Comparison of ENCODE assay signal across 1 cellular context in the genomic region with DNA sequence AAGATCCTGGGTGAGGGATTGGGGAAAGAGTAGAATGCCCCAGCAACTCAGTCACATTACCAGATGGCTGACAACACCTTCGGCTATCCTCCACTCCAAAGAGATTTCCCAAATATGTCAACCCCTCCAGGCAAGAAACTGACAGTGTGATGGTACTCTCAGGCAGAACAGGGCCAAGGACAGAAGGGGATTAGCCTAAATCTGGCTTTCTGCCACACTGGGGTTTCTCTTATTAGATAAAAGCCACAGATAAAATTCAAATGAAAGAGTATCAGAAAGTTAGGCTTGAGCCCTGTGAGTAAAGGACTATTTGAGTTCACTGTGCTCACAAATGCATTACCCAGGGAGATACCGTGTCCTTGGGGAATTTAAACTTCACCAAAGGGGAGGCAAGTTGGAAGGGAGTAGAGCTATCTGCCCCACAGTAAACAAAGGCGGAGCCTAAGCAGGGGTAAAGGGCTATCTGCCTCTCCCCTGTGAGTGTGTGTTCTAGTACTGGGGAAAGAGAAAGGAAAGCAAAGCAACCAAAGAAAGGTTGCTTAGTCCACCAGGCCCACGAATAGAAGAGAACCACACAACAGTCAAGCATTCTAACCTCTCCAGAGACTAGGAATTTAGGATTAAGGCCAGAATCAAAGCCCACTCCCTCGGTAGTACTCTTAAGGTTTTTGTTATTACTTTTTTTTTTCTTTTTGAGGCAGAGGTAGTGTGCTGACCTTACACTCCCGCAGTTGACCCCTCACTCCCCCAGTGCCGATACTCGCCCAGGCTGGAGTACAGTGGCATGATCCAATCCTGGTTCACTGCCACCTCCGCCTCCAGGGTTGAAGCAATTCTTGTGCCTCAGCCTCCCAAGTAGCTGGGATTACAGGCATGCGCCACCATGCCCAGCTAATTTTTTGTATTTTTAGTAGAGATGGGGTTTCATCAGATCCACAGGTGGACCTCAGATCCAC.
TF ChIP-seq lines count a peak whose summit lies in the region.

No MANE protein-coding gene starts in this region.

TF ChIP-seq in HEK293, 187 proteins besides CTCF, POLR2A, EP300 and RAD21 (continued from another document and continues in another):
- TF ChIP-seq, protein P1, sequence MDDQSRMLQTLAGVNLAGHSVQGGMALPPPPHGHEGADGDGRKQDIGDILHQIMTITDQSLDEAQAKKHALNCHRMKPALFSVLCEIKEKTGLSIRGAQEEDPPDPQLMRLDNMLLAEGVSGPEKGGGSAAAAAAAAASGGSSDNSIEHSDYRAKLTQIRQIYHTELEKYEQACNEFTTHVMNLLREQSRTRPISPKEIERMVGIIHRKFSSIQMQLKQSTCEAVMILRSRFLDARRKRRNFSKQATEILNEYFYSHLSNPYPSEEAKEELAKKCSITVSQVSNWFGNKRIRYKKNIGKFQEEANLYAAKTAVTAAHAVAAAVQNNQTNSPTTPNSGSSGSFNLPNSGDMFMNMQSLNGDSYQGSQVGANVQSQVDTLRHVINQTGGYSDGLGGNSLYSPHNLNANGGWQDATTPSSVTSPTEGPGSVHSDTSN (CRISPR knock-in tag; IDR thresholded peaks at IDR 0.05) = no peak
- no peak for TF ChIP-seq KLF8 (tag by site-specific recombination; IDR thresholded peaks at IDR 0.05)
- no peak for TF ChIP-seq ZNF140 (tag by site-specific recombination; IDR thresholded peaks at IDR 0.05)
- TF ChIP-seq MZF1 (tag by site-specific recombination; IDR thresholded peaks at IDR 0.05; ENCODE audit: borderline replicate concordance) = peak; percentile 86; the same call in 1 of the 2 replicates
- no peak for TF ChIP-seq KLF16 (tag by site-specific recombination; IDR thresholded peaks at IDR 0.05)
- TF ChIP-seq ZNF585B (tag by site-specific recombination; IDR thresholded peaks at IDR 0.05) = no peak
- TF ChIP-seq ZSCAN23 (tag by site-specific recombination; IDR thresholded peaks at IDR 0.05) = no peak
- no peak for TF ChIP-seq BCL11A (tag by site-specific recombination; IDR thresholded peaks at IDR 0.05; ENCODE audit: low read depth)
- TF ChIP-seq, protein P2, sequence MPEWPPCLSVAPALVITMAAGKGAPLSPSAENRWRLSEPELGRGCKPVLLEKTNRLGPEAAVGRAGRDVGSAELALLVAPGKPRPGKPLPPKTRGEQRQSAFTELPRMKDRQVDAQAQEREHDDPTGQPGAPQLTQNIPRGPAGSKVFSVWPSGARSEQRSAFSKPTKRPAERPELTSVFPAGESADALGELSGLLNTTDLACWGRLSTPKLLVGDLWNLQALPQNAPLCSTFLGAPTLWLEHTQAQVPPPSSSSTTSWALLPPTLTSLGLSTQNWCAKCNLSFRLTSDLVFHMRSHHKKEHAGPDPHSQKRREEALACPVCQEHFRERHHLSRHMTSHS (tag by site-specific recombination; IDR thresholded peaks at IDR 0.05) = no peak
- TF ChIP-seq, protein P3, sequence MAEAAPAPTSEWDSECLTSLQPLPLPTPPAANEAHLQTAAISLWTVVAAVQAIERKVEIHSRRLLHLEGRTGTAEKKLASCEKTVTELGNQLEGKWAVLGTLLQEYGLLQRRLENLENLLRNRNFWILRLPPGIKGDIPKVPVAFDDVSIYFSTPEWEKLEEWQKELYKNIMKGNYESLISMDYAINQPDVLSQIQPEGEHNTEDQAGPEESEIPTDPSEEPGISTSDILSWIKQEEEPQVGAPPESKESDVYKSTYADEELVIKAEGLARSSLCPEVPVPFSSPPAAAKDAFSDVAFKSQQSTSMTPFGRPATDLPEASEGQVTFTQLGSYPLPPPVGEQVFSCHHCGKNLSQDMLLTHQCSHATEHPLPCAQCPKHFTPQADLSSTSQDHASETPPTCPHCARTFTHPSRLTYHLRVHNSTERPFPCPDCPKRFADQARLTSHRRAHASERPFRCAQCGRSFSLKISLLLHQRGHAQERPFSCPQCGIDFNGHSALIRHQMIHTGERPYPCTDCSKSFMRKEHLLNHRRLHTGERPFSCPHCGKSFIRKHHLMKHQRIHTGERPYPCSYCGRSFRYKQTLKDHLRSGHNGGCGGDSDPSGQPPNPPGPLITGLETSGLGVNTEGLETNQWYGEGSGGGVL (tag by site-specific recombination; IDR thresholded peaks at IDR 0.05) = 0 out of 2 replicates have a peak, but pooled peaks have one; percentile 16
- TF ChIP-seq ZNF416 (tag by site-specific recombination; IDR thresholded peaks at IDR 0.05) = no peak
- TF ChIP-seq ZNF433 (tag by site-specific recombination; IDR thresholded peaks at IDR 0.05; ENCODE audit: low read depth) = no peak
- no peak for TF ChIP-seq ZEB2 (tag by site-specific recombination; IDR thresholded peaks at IDR 0.05)
- TF ChIP-seq GLIS1 (tag by site-specific recombination; IDR thresholded peaks at IDR 0.05) = peak; percentile 23; the same call in 1 of the 2 replicates
- TF ChIP-seq, protein P4, sequence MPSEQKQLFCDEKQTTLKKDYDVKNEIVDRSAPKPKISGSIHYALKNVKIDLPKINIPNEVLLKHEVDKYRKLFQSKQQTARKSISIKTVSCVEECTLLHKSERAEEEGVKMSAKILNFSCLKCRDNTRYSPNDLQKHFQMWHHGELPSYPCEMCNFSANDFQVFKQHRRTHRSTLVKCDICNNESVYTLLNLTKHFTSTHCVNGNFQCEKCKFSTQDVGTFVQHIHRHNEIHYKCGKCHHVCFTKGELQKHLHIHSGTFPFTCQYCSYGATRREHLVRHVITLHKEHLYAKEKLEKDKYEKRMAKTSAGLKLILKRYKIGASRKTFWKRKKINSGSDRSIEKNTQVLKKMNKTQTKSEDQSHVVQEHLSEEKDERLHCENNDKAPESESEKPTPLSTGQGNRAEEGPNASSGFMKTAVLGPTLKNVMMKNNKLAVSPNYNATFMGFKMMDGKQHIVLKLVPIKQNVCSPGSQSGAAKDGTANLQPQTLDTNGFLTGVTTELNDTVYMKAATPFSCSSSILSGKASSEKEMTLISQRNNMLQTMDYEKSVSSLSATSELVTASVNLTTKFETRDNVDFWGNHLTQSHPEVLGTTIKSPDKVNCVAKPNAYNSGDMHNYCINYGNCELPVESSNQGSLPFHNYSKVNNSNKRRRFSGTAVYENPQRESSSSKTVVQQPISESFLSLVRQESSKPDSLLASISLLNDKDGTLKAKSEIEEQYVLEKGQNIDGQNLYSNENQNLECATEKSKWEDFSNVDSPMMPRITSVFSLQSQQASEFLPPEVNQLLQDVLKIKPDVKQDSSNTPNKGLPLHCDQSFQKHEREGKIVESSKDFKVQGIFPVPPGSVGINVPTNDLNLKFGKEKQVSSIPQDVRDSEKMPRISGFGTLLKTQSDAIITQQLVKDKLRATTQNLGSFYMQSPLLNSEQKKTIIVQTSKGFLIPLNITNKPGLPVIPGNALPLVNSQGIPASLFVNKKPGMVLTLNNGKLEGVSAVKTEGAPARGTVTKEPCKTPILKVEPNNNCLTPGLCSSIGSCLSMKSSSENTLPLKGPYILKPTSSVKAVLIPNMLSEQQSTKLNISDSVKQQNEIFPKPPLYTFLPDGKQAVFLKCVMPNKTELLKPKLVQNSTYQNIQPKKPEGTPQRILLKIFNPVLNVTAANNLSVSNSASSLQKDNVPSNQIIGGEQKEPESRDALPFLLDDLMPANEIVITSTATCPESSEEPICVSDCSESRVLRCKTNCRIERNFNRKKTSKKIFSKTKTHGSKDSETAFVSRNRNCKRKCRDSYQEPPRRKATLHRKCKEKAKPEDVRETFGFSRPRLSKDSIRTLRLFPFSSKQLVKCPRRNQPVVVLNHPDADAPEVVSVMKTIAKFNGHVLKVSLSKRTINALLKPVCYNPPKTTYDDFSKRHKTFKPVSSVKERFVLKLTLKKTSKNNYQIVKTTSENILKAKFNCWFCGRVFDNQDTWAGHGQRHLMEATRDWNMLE (tag by site-specific recombination; conservative IDR thresholded peaks at IDR 0.05; ENCODE audit: low read depth) = no peak
- TF ChIP-seq EGR2 (tag by site-specific recombination; IDR thresholded peaks at IDR 0.05; ENCODE audit: low read depth) = peak; percentile 65
- TF ChIP-seq ZNF623 (tag by site-specific recombination; IDR thresholded peaks at IDR 0.05) = no peak
- TF ChIP-seq ZNF121 (tag by site-specific recombination; IDR thresholded peaks at IDR 0.05) = no peak
- TF ChIP-seq ZNF792 (tag by site-specific recombination; IDR thresholded peaks at IDR 0.05) = no peak
- TF ChIP-seq, protein P5, sequence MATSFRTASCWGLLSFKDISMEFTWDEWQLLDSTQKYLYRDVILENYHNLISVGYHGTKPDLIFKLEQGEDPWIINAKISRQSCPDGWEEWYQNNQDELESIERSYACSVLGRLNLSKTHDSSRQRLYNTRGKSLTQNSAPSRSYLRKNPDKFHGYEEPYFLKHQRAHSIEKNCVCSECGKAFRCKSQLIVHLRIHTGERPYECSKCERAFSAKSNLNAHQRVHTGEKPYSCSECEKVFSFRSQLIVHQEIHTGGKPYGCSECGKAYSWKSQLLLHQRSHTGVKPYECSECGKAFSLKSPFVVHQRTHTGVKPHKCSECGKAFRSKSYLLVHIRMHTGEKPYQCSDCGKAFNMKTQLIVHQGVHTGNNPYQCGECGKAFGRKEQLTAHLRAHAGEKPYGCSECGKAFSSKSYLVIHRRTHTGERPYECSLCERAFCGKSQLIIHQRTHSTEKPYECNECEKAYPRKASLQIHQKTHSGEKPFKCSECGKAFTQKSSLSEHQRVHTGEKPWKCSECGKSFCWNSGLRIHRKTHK (tag by site-specific recombination; IDR thresholded peaks at IDR 0.05) = no peak
- TF ChIP-seq ZNF169 (tag by site-specific recombination; IDR thresholded peaks at IDR 0.05) = no peak
- TF ChIP-seq, protein P6, sequence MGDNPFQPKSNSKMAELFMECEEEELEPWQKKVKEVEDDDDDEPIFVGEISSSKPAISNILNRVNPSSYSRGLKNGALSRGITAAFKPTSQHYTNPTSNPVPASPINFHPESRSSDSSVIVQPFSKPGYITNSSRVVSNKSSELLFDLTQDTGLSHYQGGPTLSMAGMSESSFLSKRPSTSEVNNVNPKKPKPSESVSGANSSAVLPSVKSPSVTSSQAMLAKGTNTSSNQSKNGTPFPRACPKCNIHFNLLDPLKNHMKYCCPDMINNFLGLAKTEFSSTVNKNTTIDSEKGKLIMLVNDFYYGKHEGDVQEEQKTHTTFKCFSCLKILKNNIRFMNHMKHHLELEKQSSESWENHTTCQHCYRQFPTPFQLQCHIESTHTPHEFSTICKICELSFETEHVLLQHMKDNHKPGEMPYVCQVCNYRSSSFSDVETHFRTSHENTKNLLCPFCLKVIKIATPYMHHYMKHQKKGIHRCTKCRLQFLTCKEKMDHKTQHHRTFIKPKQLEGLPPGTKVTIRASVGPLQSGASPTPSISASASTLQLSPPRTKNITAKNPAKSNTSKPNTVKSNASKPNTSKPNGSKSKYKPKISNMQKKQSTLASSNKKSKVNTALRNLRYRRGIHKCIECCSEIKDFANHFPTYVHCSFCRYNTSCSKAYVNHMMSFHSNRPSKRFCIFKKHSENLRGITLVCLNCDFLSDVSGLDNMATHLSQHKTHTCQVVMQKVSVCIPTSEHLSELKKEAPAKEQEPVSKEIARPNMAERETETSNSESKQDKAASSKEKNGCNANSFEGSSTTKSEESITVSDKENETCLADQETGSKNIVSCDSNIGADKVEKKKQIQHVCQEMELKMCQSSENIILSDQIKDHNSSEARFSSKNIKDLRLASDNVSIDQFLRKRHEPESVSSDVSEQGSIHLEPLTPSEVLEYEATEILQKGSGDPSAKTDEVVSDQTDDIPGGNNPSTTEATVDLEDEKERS (tag by site-specific recombination; IDR thresholded peaks at IDR 0.05) = no peak
- TF ChIP-seq ZNF558 (tag by site-specific recombination; IDR thresholded peaks at IDR 0.05) = no peak
- TF ChIP-seq ZFHX2 (tag by site-specific recombination; conservative IDR thresholded peaks at IDR 0.05) = peak; percentile 36; the same call in 1 of the 2 replicates
- no peak for TF ChIP-seq PRDM1 (tag by site-specific recombination; IDR thresholded peaks at IDR 0.05)
- no peak for TF ChIP-seq ZNF335 (tag by site-specific recombination; conservative IDR thresholded peaks at IDR 0.05)
- TF ChIP-seq WT1 (tag by site-specific recombination; IDR thresholded peaks at IDR 0.05) = peak; percentile 99
- TF ChIP-seq ZNF146 (tag by site-specific recombination; IDR thresholded peaks at IDR 0.05) = no peak
- no peak for TF ChIP-seq ZFP41 (tag by site-specific recombination; IDR thresholded peaks at IDR 0.05; ENCODE audit: borderline replicate concordance)
- no peak for TF ChIP-seq ZNF292 (tag by site-specific recombination; IDR thresholded peaks at IDR 0.05; ENCODE audit: borderline replicate concordance, low read depth)
- no peak for TF ChIP-seq YY2 (tag by site-specific recombination; IDR thresholded peaks at IDR 0.05)
- TF ChIP-seq ZNF571 (tag by site-specific recombination; IDR thresholded peaks at IDR 0.05) = no peak
- TF ChIP-seq KLF7 (tag by site-specific recombination; IDR thresholded peaks at IDR 0.05; ENCODE audit: borderline replicate concordance) = no peak
- TF ChIP-seq ZBTB48 (tag by site-specific recombination; IDR thresholded peaks at IDR 0.05) = no peak
- no peak for TF ChIP-seq ZNF514 (tag by site-specific recombination; IDR thresholded peaks at IDR 0.05)
- TF ChIP-seq GFI1B (tag by site-specific recombination; IDR thresholded peaks at IDR 0.05) = no peak
- TF ChIP-seq SALL2 (tag by site-specific recombination; IDR thresholded peaks at IDR 0.05; ENCODE audit: borderline replicate concordance) = no peak
- TF ChIP-seq YY1 (tag by site-specific recombination; IDR thresholded peaks at IDR 0.05) = no peak
- TF ChIP-seq ZFP3 (tag by site-specific recombination; IDR thresholded peaks at IDR 0.05; ENCODE audit: low read depth) = no peak
- no peak for TF ChIP-seq ZNF239 (tag by site-specific recombination; IDR thresholded peaks at IDR 0.05)
- TF ChIP-seq, protein P7, sequence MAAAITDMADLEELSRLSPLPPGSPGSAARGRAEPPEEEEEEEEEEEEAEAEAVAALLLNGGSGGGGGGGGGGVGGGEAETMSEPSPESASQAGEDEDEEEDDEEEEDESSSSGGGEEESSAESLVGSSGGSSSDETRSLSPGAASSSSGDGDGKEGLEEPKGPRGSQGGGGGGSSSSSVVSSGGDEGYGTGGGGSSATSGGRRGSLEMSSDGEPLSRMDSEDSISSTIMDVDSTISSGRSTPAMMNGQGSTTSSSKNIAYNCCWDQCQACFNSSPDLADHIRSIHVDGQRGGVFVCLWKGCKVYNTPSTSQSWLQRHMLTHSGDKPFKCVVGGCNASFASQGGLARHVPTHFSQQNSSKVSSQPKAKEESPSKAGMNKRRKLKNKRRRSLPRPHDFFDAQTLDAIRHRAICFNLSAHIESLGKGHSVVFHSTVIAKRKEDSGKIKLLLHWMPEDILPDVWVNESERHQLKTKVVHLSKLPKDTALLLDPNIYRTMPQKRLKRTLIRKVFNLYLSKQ (tag by site-specific recombination; IDR thresholded peaks at IDR 0.05; ENCODE audit: borderline replicate concordance) = no peak
- no peak for TF ChIP-seq ZNF530 (tag by site-specific recombination; IDR thresholded peaks at IDR 0.05; ENCODE audit: low read depth)
- no peak for TF ChIP-seq SP7 (tag by site-specific recombination; IDR thresholded peaks at IDR 0.05)
- TF ChIP-seq, protein P8, sequence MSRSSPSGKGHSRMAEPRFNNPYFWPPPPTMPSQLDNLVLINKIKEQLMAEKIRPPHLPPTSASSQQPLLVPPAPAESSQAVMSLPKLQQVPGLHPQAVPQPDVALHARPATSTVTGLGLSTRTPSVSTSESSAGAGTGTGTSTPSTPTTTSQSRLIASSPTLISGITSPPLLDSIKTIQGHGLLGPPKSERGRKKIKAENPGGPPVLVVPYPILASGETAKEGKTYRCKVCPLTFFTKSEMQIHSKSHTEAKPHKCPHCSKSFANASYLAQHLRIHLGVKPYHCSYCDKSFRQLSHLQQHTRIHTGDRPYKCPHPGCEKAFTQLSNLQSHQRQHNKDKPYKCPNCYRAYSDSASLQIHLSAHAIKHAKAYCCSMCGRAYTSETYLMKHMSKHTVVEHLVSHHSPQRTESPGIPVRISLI (tag by site-specific recombination; IDR thresholded peaks at IDR 0.05) = no peak
- peak; percentile 69; the same call in 1 of the 2 replicates for TF ChIP-seq KLF1 (tag by site-specific recombination; IDR thresholded peaks at IDR 0.05)
